ENCODE assay signal across 13 cellular contexts in the genomic region with DNA sequence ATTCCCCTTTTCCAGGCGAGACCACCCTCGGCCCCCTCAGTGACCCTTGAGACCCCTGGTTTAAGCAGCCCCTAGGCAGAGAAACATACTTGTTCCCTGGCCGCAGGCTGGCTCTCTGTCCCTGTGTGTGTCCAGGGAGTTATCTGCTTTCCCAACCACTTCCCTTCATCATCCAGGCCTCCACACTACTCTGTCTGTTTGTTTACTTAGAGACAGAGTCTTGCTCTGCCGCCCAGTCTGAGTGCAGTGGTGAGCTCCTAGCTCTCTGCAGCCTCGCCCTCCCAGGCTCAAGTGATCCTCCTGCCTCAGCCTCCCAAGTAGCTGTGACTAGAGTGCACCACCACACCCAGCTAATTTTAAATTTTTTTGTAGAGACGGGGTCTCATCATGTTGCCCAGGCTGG. TPM values are rescaled to one million over a fixed set of nuclear protein-coding genes. Genes with fewer than 3 reads are reported as not detected.
DNase-seq lines count a peak whose midpoint lies in the region; FAIRE-seq and TF ChIP-seq lines count a peak whose summit lies in the region.
"Had no signal": no experiment of that assay in that cellular context is flagged by ENCODE, and none has a peak within 500 bp of the region (broad histone marks: within the 10 kb centered on the region; RNA-seq: fewer than 3 reads in every experiment).

No MANE protein-coding gene starts in this region.

- H3K18ac ChIP-seq in H1 (ENCODE audit: extremely low read depth, low read length), result no peak overlapping the region
- H3K18ac ChIP-seq in mesendoderm (ENCODE audit: low read length), result no peak overlapping the region

- DNase-seq in RWPE1 (ENCODE audit: low spot score) (no peak), H1 (ENCODE audit: low read depth in 1 of 2, low spot score in 2 of 2) (no peak), mesendoderm (peak; percentile 29), testis (no peak), KG1 (lab: John Stamatoyannopoulos, UW) (no peak), kidney tubule cell (ENCODE audit: low spot score) (no peak), GF-D8 (lab: John Stamatoyannopoulos, UW) (no peak)
- DNase-seq in stimulated activated CD4-positive, alpha-beta T cell treated with anti-CD3 and anti-CD28 coated beads, Interleukin-4, amount 100 ng/mL, for 1 hour, result no peak
- DNase-seq: activated CD4-positive, alpha-beta T cell treated with anti-CD3 and anti-CD28 coated beads, Interleukin-2, amount 50 U/mL, for 48 hours; NCI-H1417 treated with DMSO at 0.1 percent for 48 hours; RPMI8226 had no signal

- H3K79me1 ChIP-seq in H1 (ENCODE audit: low read depth, low read length) (no peaks in the 10 kb centered on the region), mesendoderm (ENCODE audit: low read length) (no peaks in the 10 kb centered on the region)

- H3K4me1 ChIP-seq in H1 (replicated peaks in 1 of 4; ENCODE audit: control insufficient read depth in 3 of 4, insufficient read depth in 4 of 4, low read length in 3 of 4) (peaks cover 0 to 57% (median 41%) of the 10 kb centered on the region in 4 experiments; a peak in 6 of 7 replicates), mesendoderm (ENCODE audit: control insufficient read depth, low read depth, low read length) (peaks cover 12% of the 10 kb centered on the region), testis (peaks cover 57% of the 10 kb centered on the region)

- no peak overlapping the region for H3K23ac ChIP-seq in H1 (ENCODE audit: insufficient read length)
- no peak overlapping the region for H3K23ac ChIP-seq in mesendoderm (ENCODE audit: low read length)

- H3K14ac ChIP-seq in H1 (ENCODE audit: insufficient read length), result peak overlapping the region; percentile 25

- H3K56ac ChIP-seq in H1 (replicated peaks; ENCODE audit: insufficient read length, low read depth, low read length), result no peak overlapping the region
- no peak overlapping the region for H3K56ac ChIP-seq in mesendoderm (ENCODE audit: low read length)

- H3K79me2 ChIP-seq in H1 (ENCODE audit: control insufficient read depth in 1 of 2, insufficient read depth in 2 of 2, low read length in 2 of 2), result no peaks in the 10 kb centered on the region
- no peaks in the 10 kb centered on the region for H3K79me2 ChIP-seq in mesendoderm (ENCODE audit: control insufficient read depth, insufficient read depth, low read length)

- no peak for TF ChIP-seq RAD21 in H1 (IDR thresholded peaks at IDR 0.05 in 1 of 2, conservative IDR thresholded peaks at IDR 0.05 in 1 of 2; ENCODE audit: low read depth in 2 of 2, low read length in 2 of 2)

- 0 out of 2 replicates have a peak overlapping the region, but pooled peaks have one; percentile 75 for H2BK12ac ChIP-seq in H1 (ENCODE audit: low read depth, low read length)

- H2AK5ac ChIP-seq in H1 (ENCODE audit: low read depth, low read length) (no peak overlapping the region), mesendoderm (ENCODE audit: low read length) (no peak overlapping the region)

- H2BK15ac ChIP-seq in H1 (ENCODE audit: low read length), result no peak overlapping the region
- H2BK15ac ChIP-seq in mesendoderm (replicated peaks; ENCODE audit: low read depth), result no peak overlapping the region

- no peak for TF ChIP-seq EP300 in H1 (IDR thresholded peaks at IDR 0.05; ENCODE audit: borderline replicate concordance in 1 of 2, low read depth in 2 of 2, low read length in 2 of 2)

- no peak overlapping the region for H2BK20ac ChIP-seq in H1 (ENCODE audit: low read length)

- peaks cover 12% of the 10 kb centered on the region; the same call in 1 of the 2 replicates for H3K23me2 ChIP-seq in H1 (ENCODE audit: low read depth, low read length)

- H3K27me3 ChIP-seq in H1 (replicated peaks in 1 of 4; ENCODE audit: control insufficient read depth in 3 of 4, extremely low read depth in 1 of 4, insufficient read depth in 3 of 4, low read length in 3 of 4), result no peaks in the 10 kb centered on the region
- no peaks in the 10 kb centered on the region for H3K27me3 ChIP-seq in mesendoderm (ENCODE audit: insufficient read depth, low read length, poor library complexity)
- H3K27me3 ChIP-seq in testis, result no peaks in the 10 kb centered on the region

- H2BK120ac ChIP-seq in H1 (replicated peaks; ENCODE audit: low read depth, low read length) (no peak overlapping the region), mesendoderm (ENCODE audit: low read depth, low read length) (no peak overlapping the region)

- no peak overlapping the region for H4K5ac ChIP-seq in H1 (ENCODE audit: insufficient read length, low read depth, low read length)
- H4K5ac ChIP-seq in mesendoderm (ENCODE audit: low read length), result no peak overlapping the region

- FAIRE-seq in H1 (lab: Jason Lieb, UNC), result no peak

- no peak overlapping the region for H3K9ac ChIP-seq in H1 (replicated peaks in 1 of 4; ENCODE audit: extremely low read depth in 1 of 4, low read depth in 3 of 4, low read length in 3 of 4)
- H3K9ac ChIP-seq in mesendoderm (ENCODE audit: low read length), result no peak overlapping the region

- CTCF ChIA-PET in RWPE1 (lab: Yijun Ruan, JAX) (no interaction called here), H1 (lab: Charles Lee; ENCODE audit: partially characterized antibody) (interaction anchor here (0.9 to 4.4 kb wide), 8 partner anchors 9 to 237 kb away, joined by 3 to 36 read pairs (median 4); a partner anchor contains a TSS)

- intact Hi-C loops in testis (cut with DNase I; ENCODE audit: low total_unique reads), result no loop called here

- 93% methylated on average over 6 of the region's 6 CpGs; no CpG with 5 or more reads in 1 of the 2 experiments for WGBS in H1 (ENCODE audit: extremely low coverage in 1 of 2, insufficient coverage in 1 of 2, insufficient read length in 1 of 2, insufficient replicate concordance in 2 of 2, low coverage in 1 of 2, low lambda C conversion rate in 2 of 2, missing lambda C conversion rate in 1 of 2), 2 experiments
- no CpG with 5 or more reads among the region's 6 CpGs for WGBS in mesendoderm (ENCODE audit: extremely low coverage, insufficient coverage, low lambda C conversion rate)
- WGBS in testis, 2 donors, result 33 to 37% methylated on average over 6 of the region's 6 CpGs

- no peak overlapping the region for H2AFZ ChIP-seq in H1 (ENCODE audit: low read length)

- H3K4me3 ChIP-seq in H1 (ENCODE audit: extremely low read depth in 1 of 4, insufficient read depth in 2 of 4, low read depth in 3 of 4, low read length in 4 of 4) (no peak overlapping the region), mesendoderm (ENCODE audit: low read length) (no peak overlapping the region), testis (no peak overlapping the region)

- no peak overlapping the region for H4K8ac ChIP-seq in H1 (ENCODE audit: extremely low read depth, insufficient read depth, low read length)
- H4K8ac ChIP-seq in mesendoderm (ENCODE audit: low read depth, low read length), result no peak overlapping the region

- H3K9me3 ChIP-seq in H1 (ENCODE audit: insufficient read depth in 2 of 2, low read depth in 1 of 2, low read length in 1 of 2) (peaks cover 0 to 3% of the 10 kb centered on the region in 2 experiments; a peak in 1 of 4 replicates), testis (no peaks in the 10 kb centered on the region)

- H4K20me1 ChIP-seq in H1 (replicated peaks in 1 of 2; ENCODE audit: control insufficient read depth in 1 of 2, insufficient read depth in 2 of 2, low read length in 2 of 2), result no peaks in the 10 kb centered on the region

- peak overlapping the region; percentile 73 for H4K91ac ChIP-seq in H1 (replicated peaks; ENCODE audit: insufficient read length, low read length)

- no peaks in the 10 kb centered on the region; a peak in 1 of 8 replicates for H3K36me3 ChIP-seq in H1 (ENCODE audit: control insufficient read depth in 2 of 4, insufficient read depth in 4 of 4, low read length in 3 of 4)
- H3K36me3 ChIP-seq in mesendoderm (ENCODE audit: control insufficient read depth, insufficient read depth, low read length), result no peaks in the 10 kb centered on the region
- no peaks in the 10 kb centered on the region for H3K36me3 ChIP-seq in testis (ENCODE audit: low read depth, missing control alignments)

- H3K27ac ChIP-seq in RWPE1 (peak overlapping the region; percentile 41; the same call in 1 of the 2 replicates), H1 (ENCODE audit: low read depth, low read length) (no peak overlapping the region), mesendoderm (ENCODE audit: low read depth, low read length) (peak overlapping the region; percentile 39), testis (peak overlapping the region; percentile 88 to 89)

- no peak for TF ChIP-seq CTCF in RWPE1 (conservative IDR thresholded peaks at IDR 0.05; ENCODE audit: low read depth)
- TF ChIP-seq CTCF in H1 (IDR thresholded peaks at IDR 0.05; ENCODE audit: control extremely low read depth in 1 of 3, insufficient read depth in 1 of 3, low read depth in 1 of 3, low read length in 3 of 3), result no peak
- TF ChIP-seq CTCF in testis (IDR thresholded peaks at IDR 0.05), result no peak

- no peak overlapping the region for H3K4me2 ChIP-seq in H1 (ENCODE audit: insufficient read depth in 1 of 2, low read depth in 2 of 2, low read length in 2 of 2)
- no peak overlapping the region for H3K4me2 ChIP-seq in mesendoderm (ENCODE audit: low read length)

- POLR2A ChIA-PET in RWPE1 (lab: Yijun Ruan, JAX; ENCODE audit: low non-redundant PET), result interaction anchor here (0.7 kb wide), 1 partner anchor 24 kb away, joined by 5 read pairs; no protein-coding TSS in a partner anchor
- POLR2A ChIA-PET in H1 (lab: Charles Lee; ENCODE audit: partially characterized antibody), result interaction anchor here (0.6 to 22.9 kb wide), 9 partner anchors 7 to 73 kb away, joined by 3 to 515 read pairs (median 3); a partner anchor contains a TSS

- H2BK5ac ChIP-seq in H1 (ENCODE audit: low read depth, low read length) (no peak overlapping the region), mesendoderm (ENCODE audit: low read length) (no peak overlapping the region)

- H3K4ac ChIP-seq in H1 (replicated peaks; ENCODE audit: insufficient read length, low read depth, low read length), result no peak overlapping the region
- H3K4ac ChIP-seq in mesendoderm (ENCODE audit: low read depth, low read length), result no peak overlapping the region

- TF ChIP-seq POLR2A in H1 (IDR thresholded peaks at IDR 0.05; ENCODE audit: control extremely low read depth in 1 of 2, low read depth in 2 of 2, low read length in 2 of 2) (no peak), testis (IDR thresholded peaks at IDR 0.05) (no peak)

RNA-seq across cellular contexts. Expression of a gene that starts 5.8 kb away (rescaled TPM):
- 36.6 and 42.0 TPM in 2 replicates for total RNA-seq in H1 (2021; fragmentation: NEBNext Ultra II Directional; extraction: Animal tissue kit (Norgen Biotek cat#: 25700))
- polyA plus RNA-seq in H1 (2011; rRNA removed) (16.0 and 19.5 TPM in 2 replicates), testis (ENCODE audit: insufficient read depth, low read depth, low replicate concordance) (46.6 TPM)
- polyA plus RNA-seq in H1 (2011; cell fraction: cytosol; rRNA removed), result 15.8 TPM
- 26.0 TPM for polyA plus RNA-seq in H1 (2011; cell fraction: nucleus; rRNA removed)
- 15.3 to 20.4 TPM (median 19.1 TPM) in 4 replicates for polyA plus RNA-seq in H1 (2012, experiment 1 of 2)
- 11.3 TPM for polyA plus RNA-seq in H1 (2012, experiment 2 of 2)
- polyA plus RNA-seq in H1 (2013, experiment 1 of 2), result 32.5 TPM
- polyA plus RNA-seq in H1 (2013, experiment 2 of 2), result 30.8 TPM
- 3.7 and 6.6 TPM in 2 replicates for polyA minus RNA-seq in H1 (2011; rRNA and poly(A)+ RNA removed)
- polyA minus RNA-seq in H1 (2011; cell fraction: cytosol; rRNA and poly(A)+ RNA removed), result 13.1 TPM
- 13.6 TPM for polyA minus RNA-seq in H1 (2011; cell fraction: nucleus; rRNA and poly(A)+ RNA removed)
- 21.5 TPM for polyA plus RNA-seq in mesendoderm (2013, experiment 1 of 2)
- 21.0 TPM for polyA plus RNA-seq in mesendoderm (2013, experiment 2 of 2)
- 10 to 100 TPM; 64.0 to 90.6 TPM for total RNA-seq in testis

RNA-seq across cellular contexts. Expression of a gene that starts 8.6 kb away (rescaled TPM):
- total RNA-seq in H1 (2021; fragmentation: NEBNext Ultra II Directional; extraction: Animal tissue kit (Norgen Biotek cat#: 25700)), result 1.8 and 2.2 TPM in 2 replicates
- 1.7 and 2.0 TPM in 2 replicates for polyA plus RNA-seq in H1 (2011; rRNA removed)
- polyA plus RNA-seq in H1 (2011; cell fraction: cytosol; rRNA removed), result 3.2 TPM
- polyA plus RNA-seq in H1 (2011; cell fraction: nucleus; rRNA removed), result 6.6 TPM
- 2.6 to 3.5 TPM (median 3.3 TPM) in 4 replicates for polyA plus RNA-seq in H1 (2012, experiment 1 of 2)
- 3.2 TPM for polyA plus RNA-seq in H1 (2012, experiment 2 of 2)
- 1.2 TPM for polyA plus RNA-seq in H1 (2013, experiment 1 of 2)
- polyA plus RNA-seq in H1 (2013, experiment 2 of 2), result 1.3 TPM
- polyA minus RNA-seq in H1 (2011; rRNA and poly(A)+ RNA removed), result 0.73 and 0.80 TPM in 2 replicates
- polyA minus RNA-seq in H1 (2011; cell fraction: cytosol; rRNA and poly(A)+ RNA removed), result 1.7 TPM
- polyA minus RNA-seq in H1 (2011; cell fraction: nucleus; rRNA and poly(A)+ RNA removed), result 2.2 TPM
- polyA plus RNA-seq in mesendoderm (2013, experiment 1 of 2), result 1.2 TPM
- 1.4 TPM for polyA plus RNA-seq in mesendoderm (2013, experiment 2 of 2)
- total RNA-seq in testis, result 10 to 100 TPM; 10.4 to 14.7 TPM
- 10.0 TPM for polyA plus RNA-seq in testis (ENCODE audit: insufficient read depth, low read depth, low replicate concordance)
- total RNA-seq: glomerular endothelial cell had no signal
- polyA plus RNA-seq: neural cell had no signal

RNA-seq across cellular contexts. Expression of a gene that starts 19.8 kb away (rescaled TPM):
- 1.3 and 2.0 TPM in 2 replicates for total RNA-seq in H1 (2021; fragmentation: NEBNext Ultra II Directional; extraction: Animal tissue kit (Norgen Biotek cat#: 25700))
- polyA plus RNA-seq in H1 (2011; rRNA removed), result 2.7 and 2.8 TPM in 2 replicates
- 2.3 TPM for polyA plus RNA-seq in H1 (2011; cell fraction: cytosol; rRNA removed)
- 10.7 TPM for polyA plus RNA-seq in H1 (2011; cell fraction: nucleus; rRNA removed)
- polyA plus RNA-seq in H1 (2012, experiment 1 of 2), result 3.1 to 5.1 TPM (median 3.8 TPM) in 4 replicates
- polyA plus RNA-seq in H1 (2012, experiment 2 of 2), result 1.9 TPM
- polyA plus RNA-seq in H1 (2013, experiment 1 of 2), result 1.1 TPM
- polyA plus RNA-seq in H1 (2013, experiment 2 of 2), result 0.74 TPM
- 0.57 and 0.88 TPM in 2 replicates for polyA minus RNA-seq in H1 (2011; rRNA and poly(A)+ RNA removed)
- 0.73 TPM for polyA minus RNA-seq in H1 (2011; cell fraction: cytosol; rRNA and poly(A)+ RNA removed)
- polyA minus RNA-seq in H1 (2011; cell fraction: nucleus; rRNA and poly(A)+ RNA removed), result 3.2 TPM
- 0.67 TPM for polyA plus RNA-seq in mesendoderm (2013, experiment 1 of 2)
- polyA plus RNA-seq in mesendoderm (2013, experiment 2 of 2), result 0.63 TPM
- total RNA-seq in testis, result 1 to 10 TPM; 1.3 to 3.0 TPM
- polyA plus RNA-seq in testis (ENCODE audit: insufficient read depth, low read depth, low replicate concordance), result 1.5 TPM
- total RNA-seq: glomerular endothelial cell had no signal
- polyA plus RNA-seq: neural cell had no signal

RNA-seq across cellular contexts. Expression of a gene that starts 22.6 kb away (rescaled TPM):
- total RNA-seq in H1 (2021; fragmentation: NEBNext Ultra II Directional; extraction: Animal tissue kit (Norgen Biotek cat#: 25700)), result 126 and 130 TPM in 2 replicates
- 138 and 151 TPM in 2 replicates for polyA plus RNA-seq in H1 (2011; rRNA removed)
- 155 TPM for polyA plus RNA-seq in H1 (2011; cell fraction: cytosol; rRNA removed)
- polyA plus RNA-seq in H1 (2011; cell fraction: nucleus; rRNA removed), result 119 TPM
- polyA plus RNA-seq in H1 (2012, experiment 1 of 2), result 199 to 245 TPM (median 224 TPM) in 4 replicates
- polyA plus RNA-seq in H1 (2012, experiment 2 of 2), result 282 TPM
- 197 TPM for polyA plus RNA-seq in H1 (2013, experiment 1 of 2)
- 188 TPM for polyA plus RNA-seq in H1 (2013, experiment 2 of 2)
- 67.9 and 70.9 TPM in 2 replicates for polyA minus RNA-seq in H1 (2011; rRNA and poly(A)+ RNA removed)
- 82.3 TPM for polyA minus RNA-seq in H1 (2011; cell fraction: cytosol; rRNA and poly(A)+ RNA removed)
- 51.4 TPM for polyA minus RNA-seq in H1 (2011; cell fraction: nucleus; rRNA and poly(A)+ RNA removed)
- polyA plus RNA-seq in mesendoderm (2013, experiment 1 of 2), result 287 TPM
- 288 TPM for polyA plus RNA-seq in mesendoderm (2013, experiment 2 of 2)
- 100 to 1,000 TPM; 104 to 123 TPM for total RNA-seq in testis
- polyA plus RNA-seq in testis (ENCODE audit: insufficient read depth, low read depth, low replicate concordance), result 110 TPM

RNA-seq across cellular contexts. Expression of a gene that starts 30.5 kb away (rescaled TPM):
- 120 TPM in 2 replicates for total RNA-seq in H1 (2021; fragmentation: NEBNext Ultra II Directional; extraction: Animal tissue kit (Norgen Biotek cat#: 25700))
- polyA plus RNA-seq in H1 (2011; rRNA removed) (79.8 and 121 TPM in 2 replicates), testis (ENCODE audit: insufficient read depth, low read depth, low replicate concordance) (90.9 TPM)
- polyA plus RNA-seq in H1 (2011; cell fraction: cytosol; rRNA removed), result 153 TPM
- 606 TPM for polyA plus RNA-seq in H1 (2011; cell fraction: nucleus; rRNA removed)
- 111 to 127 TPM (median 117 TPM) in 4 replicates for polyA plus RNA-seq in H1 (2012, experiment 1 of 2)
- polyA plus RNA-seq in H1 (2012, experiment 2 of 2), result 46.7 TPM
- polyA plus RNA-seq in H1 (2013, experiment 1 of 2), result 109 TPM
- 91.9 TPM for polyA plus RNA-seq in H1 (2013, experiment 2 of 2)
- polyA minus RNA-seq in H1 (2011; rRNA and poly(A)+ RNA removed), result 66.3 and 81.1 TPM in 2 replicates
- polyA minus RNA-seq in H1 (2011; cell fraction: cytosol; rRNA and poly(A)+ RNA removed), result 48.5 TPM
- 142 TPM for polyA minus RNA-seq in H1 (2011; cell fraction: nucleus; rRNA and poly(A)+ RNA removed)
- polyA plus RNA-seq in mesendoderm (2013, experiment 1 of 2), result 65.2 TPM
- 61.8 TPM for polyA plus RNA-seq in mesendoderm (2013, experiment 2 of 2)
- total RNA-seq in testis, result 100 to 1,000 TPM; 204 to 209 TPM
